ENCODE assay signal across 13 cellular contexts in genomic region chr7:151742713-151743480, GRCh38.
DNase-seq lines count a peak whose midpoint lies in the region; ATAC-seq and TF ChIP-seq lines count a peak whose summit lies in the region.
"Had no signal": no experiment of that assay in that cellular context is flagged by ENCODE, and none has a peak within 500 bp of the region (broad histone marks: within the 10 kb centered on the region; RNA-seq: fewer than 3 reads in every experiment).

No MANE protein-coding gene starts in this region.

- no peak overlapping the region for H3K4me3 ChIP-seq in GM23338
- H3K4me3 ChIP-seq: left lung, uterus had no signal

- TF ChIP-seq CTCF in GM23338 (conservative IDR thresholded peaks at IDR 0.05; ENCODE audit: low read depth in 2 of 2), result no peak

- DNase-seq in GM23338 (ENCODE audit: low spot score) (peak; percentile 60), left ventricle myocardium superior (peak; percentile 73), midbrain (lab: John Stamatoyannopoulos, UW) (no peak), DMS114 treated with DMSO at 0.1 percent for 48 hours (lab: John Stamatoyannopoulos, UW; ENCODE audit: unreplicated experiment) (no peak)
- DNase-seq in activated CD8-positive, alpha-beta T cell treated with anti-CD3 and anti-CD28 coated beads, Interleukin-2, amount 10 ng/mL, durations not matched to agents 7 days and 5 days, result no peak
- DNase-seq in stimulated activated effector memory CD8-positive, alpha-beta T cell treated with anti-CD3 and anti-CD28 coated beads, Interleukin-12 subunit alpha, Interleukin-12 subunit beta, amount 100 ng/mL, for 72 hours (ENCODE audit: low spot score in 2 of 2), result no peak
- DNase-seq: PC-3, uterus had no signal

- no peaks in the 10 kb centered on the region for H3K79me2 ChIP-seq in GM23338 (replicated peaks; ENCODE audit: insufficient read depth)

- no peak overlapping the region for H3K27ac Mint-ChIP-seq in GM23338
- H3K27ac Mint-ChIP-seq in activated CD8-positive, alpha-beta T cell treated with anti-CD3 and anti-CD28 coated beads, Interleukin-2, amount 10 ng/mL, durations not matched to agents 7 days and 5 days, result peak overlapping the region; percentile 3
- H3K27ac Mint-ChIP-seq in stimulated activated effector memory CD8-positive, alpha-beta T cell treated with anti-CD3 and anti-CD28 coated beads, Interleukin-12 subunit alpha, Interleukin-12 subunit beta, amount 100 ng/mL, for 72 hours, result peak overlapping the region; percentile 26
- H3K27ac Mint-ChIP-seq: progenitor cell of endocrine pancreas had no signal

- H4K20me1 ChIP-seq in GM23338 (replicated peaks; ENCODE audit: insufficient read depth), result no peaks in the 10 kb centered on the region

- H3K4me3 Mint-ChIP-seq in GM23338, result no peak overlapping the region
- H3K4me3 Mint-ChIP-seq in activated CD8-positive, alpha-beta T cell treated with anti-CD3 and anti-CD28 coated beads, Interleukin-2, amount 10 ng/mL, durations not matched to agents 7 days and 5 days, result no peak overlapping the region
- no peak overlapping the region for H3K4me3 Mint-ChIP-seq in stimulated activated effector memory CD8-positive, alpha-beta T cell treated with anti-CD3 and anti-CD28 coated beads, Interleukin-12 subunit alpha, Interleukin-12 subunit beta, amount 100 ng/mL, for 72 hours
- H3K4me3 Mint-ChIP-seq: brain had no signal

- no peaks in the 10 kb centered on the region for H3K9me2 ChIP-seq in GM23338 (ENCODE audit: insufficient read depth)

- ATAC-seq in GM23338 (peak; percentile 30), left ventricle myocardium superior (peak; percentile 50), GM21528 (IDR thresholded peaks at IDR 0.05; ENCODE audit: low FRiP score, unreplicated experiment) (no peak)
- no peak for ATAC-seq in activated CD8-positive, alpha-beta T cell treated with anti-CD3 and anti-CD28 coated beads, Interleukin-2, amount 10 ng/mL, durations not matched to agents 7 days and 5 days
- no peak for ATAC-seq in stimulated activated effector memory CD8-positive, alpha-beta T cell treated with anti-CD3 and anti-CD28 coated beads, Interleukin-12 subunit alpha, Interleukin-12 subunit beta, amount 100 ng/mL, for 72 hours
- ATAC-seq: left lung, PC-3 had no signal

- peaks cover 16% of the 10 kb centered on the region for H3K9me3 Mint-ChIP-seq in GM23338
- H3K9me3 Mint-ChIP-seq in activated CD8-positive, alpha-beta T cell treated with anti-CD3 and anti-CD28 coated beads, Interleukin-2, amount 10 ng/mL, durations not matched to agents 7 days and 5 days (ENCODE audit: insufficient read depth), result no peaks in the 10 kb centered on the region
- H3K9me3 Mint-ChIP-seq in stimulated activated effector memory CD8-positive, alpha-beta T cell treated with anti-CD3 and anti-CD28 coated beads, Interleukin-12 subunit alpha, Interleukin-12 subunit beta, amount 100 ng/mL, for 72 hours, result no peaks in the 10 kb centered on the region

- H3K4me1 ChIP-seq in GM23338 (ENCODE audit: insufficient read depth), result no peaks in the 10 kb centered on the region
- H3K4me1 ChIP-seq: uterus had no signal

- CTCF ChIA-PET in activated CD8-positive, alpha-beta T cell treated with anti-CD3 and anti-CD28 coated beads, Interleukin-2, amount 10 ng/mL, durations not matched to agents 7 days and 5 days (lab: Charles Lee), result interaction anchor here (0.6 to 1.0 kb wide), 2 partner anchors 14 to 167 kb away, joined by 3 to 4 read pairs; no protein-coding TSS in a partner anchor

- peaks cover 19% of the 10 kb centered on the region for H3K4me1 Mint-ChIP-seq in GM23338
- H3K4me1 Mint-ChIP-seq in activated CD8-positive, alpha-beta T cell treated with anti-CD3 and anti-CD28 coated beads, Interleukin-2, amount 10 ng/mL, durations not matched to agents 7 days and 5 days (ENCODE audit: low read depth), result peaks cover 17% of the 10 kb centered on the region
- peaks cover 38% of the 10 kb centered on the region for H3K4me1 Mint-ChIP-seq in stimulated activated effector memory CD8-positive, alpha-beta T cell treated with anti-CD3 and anti-CD28 coated beads, Interleukin-12 subunit alpha, Interleukin-12 subunit beta, amount 100 ng/mL, for 72 hours

- H3K36me3 Mint-ChIP-seq in GM23338 (ENCODE audit: low read depth), result peaks cover 10% of the 10 kb centered on the region
- H3K36me3 Mint-ChIP-seq in activated CD8-positive, alpha-beta T cell treated with anti-CD3 and anti-CD28 coated beads, Interleukin-2, amount 10 ng/mL, durations not matched to agents 7 days and 5 days (ENCODE audit: low read depth), result peaks cover 2% of the 10 kb centered on the region
- H3K36me3 Mint-ChIP-seq in stimulated activated effector memory CD8-positive, alpha-beta T cell treated with anti-CD3 and anti-CD28 coated beads, Interleukin-12 subunit alpha, Interleukin-12 subunit beta, amount 100 ng/mL, for 72 hours, result peaks cover 11% of the 10 kb centered on the region

- peaks cover 5% of the 10 kb centered on the region for H3K27me3 Mint-ChIP-seq in GM23338 (ENCODE audit: insufficient read depth, low read depth, poor library complexity)
- H3K27me3 Mint-ChIP-seq in activated CD8-positive, alpha-beta T cell treated with anti-CD3 and anti-CD28 coated beads, Interleukin-2, amount 10 ng/mL, durations not matched to agents 7 days and 5 days (ENCODE audit: low read depth), result no peaks in the 10 kb centered on the region

- H3K4me2 ChIP-seq in GM23338, result no peak overlapping the region
- H3K4me2 ChIP-seq: KMS-11 had no signal

- H3K27ac ChIP-seq in GM23338 (ENCODE audit: low read depth), result no peak overlapping the region
- H3K27ac ChIP-seq: KMS-11, left lung, uterus had no signal

- no peaks in the 10 kb centered on the region for H3K27me3 ChIP-seq in GM23338 (ENCODE audit: insufficient read depth)
- H3K27me3 ChIP-seq: left lung, uterus had no signal

- H3F3A ChIP-seq in GM23338 (replicated peaks; ENCODE audit: low read depth), result no peaks in the 10 kb centered on the region

- POLR2A ChIA-PET in activated CD8-positive, alpha-beta T cell treated with anti-CD3 and anti-CD28 coated beads, Interleukin-2, amount 10 ng/mL, durations not matched to agents 7 days and 5 days (lab: Charles Lee), result no interaction called here

- 0 out of 2 replicates have a peak, but pooled peaks cover 3% of the 10 kb centered on the region for H3K36me3 ChIP-seq in GM23338 (ENCODE audit: insufficient read depth)
- H3K36me3 ChIP-seq: left lung, uterus had no signal

- H2AFZ ChIP-seq in GM23338, result peak overlapping the region; percentile 29; the same call in 1 of the 2 replicates

- intact Hi-C loops in left ventricle myocardium superior (cut with micrococcal nuclease), result no loop called here

TF ChIP-seq in GM23338, 12 proteins besides CTCF, POLR2A, EP300 and RAD21 (continues in another document):
- TF ChIP-seq EZH2 (IDR thresholded peaks at IDR 0.05; ENCODE audit: low read depth, unreplicated experiment) (no peak), CREB1 (CRISPR knock-in tag; IDR thresholded peaks at IDR 0.05; ENCODE audit: low read depth) (no peak), NANOG (IDR thresholded peaks at IDR 0.05; ENCODE audit: borderline replicate concordance) (no peak)
- TF ChIP-seq, protein P1, sequence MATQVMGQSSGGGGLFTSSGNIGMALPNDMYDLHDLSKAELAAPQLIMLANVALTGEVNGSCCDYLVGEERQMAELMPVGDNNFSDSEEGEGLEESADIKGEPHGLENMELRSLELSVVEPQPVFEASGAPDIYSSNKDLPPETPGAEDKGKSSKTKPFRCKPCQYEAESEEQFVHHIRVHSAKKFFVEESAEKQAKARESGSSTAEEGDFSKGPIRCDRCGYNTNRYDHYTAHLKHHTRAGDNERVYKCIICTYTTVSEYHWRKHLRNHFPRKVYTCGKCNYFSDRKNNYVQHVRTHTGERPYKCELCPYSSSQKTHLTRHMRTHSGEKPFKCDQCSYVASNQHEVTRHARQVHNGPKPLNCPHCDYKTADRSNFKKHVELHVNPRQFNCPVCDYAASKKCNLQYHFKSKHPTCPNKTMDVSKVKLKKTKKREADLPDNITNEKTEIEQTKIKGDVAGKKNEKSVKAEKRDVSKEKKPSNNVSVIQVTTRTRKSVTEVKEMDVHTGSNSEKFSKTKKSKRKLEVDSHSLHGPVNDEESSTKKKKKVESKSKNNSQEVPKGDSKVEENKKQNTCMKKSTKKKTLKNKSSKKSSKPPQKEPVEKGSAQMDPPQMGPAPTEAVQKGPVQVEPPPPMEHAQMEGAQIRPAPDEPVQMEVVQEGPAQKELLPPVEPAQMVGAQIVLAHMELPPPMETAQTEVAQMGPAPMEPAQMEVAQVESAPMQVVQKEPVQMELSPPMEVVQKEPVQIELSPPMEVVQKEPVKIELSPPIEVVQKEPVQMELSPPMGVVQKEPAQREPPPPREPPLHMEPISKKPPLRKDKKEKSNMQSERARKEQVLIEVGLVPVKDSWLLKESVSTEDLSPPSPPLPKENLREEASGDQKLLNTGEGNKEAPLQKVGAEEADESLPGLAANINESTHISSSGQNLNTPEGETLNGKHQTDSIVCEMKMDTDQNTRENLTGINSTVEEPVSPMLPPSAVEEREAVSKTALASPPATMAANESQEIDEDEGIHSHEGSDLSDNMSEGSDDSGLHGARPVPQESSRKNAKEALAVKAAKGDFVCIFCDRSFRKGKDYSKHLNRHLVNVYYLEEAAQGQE (IDR thresholded peaks at IDR 0.05; ENCODE audit: unreplicated experiment), result no peak

Comparison
In these comparisons a context has a peak if more than half of its experiments do, and no peak if none do; other contexts are left out.
1. ATAC-seq: peak in GM23338 (single experiment) and left ventricle myocardium superior (single experiment); none in activated CD8-positive, alpha-beta T cell treated with anti-CD3 and anti-CD28 coated beads, Interleukin-2, amount 10 ng/mL, durations not matched to agents 7 days and 5 days (single experiment), stimulated activated effector memory CD8-positive, alpha-beta T cell treated with anti-CD3 and anti-CD28 coated beads, Interleukin-12 subunit alpha, Interleukin-12 subunit beta, amount 100 ng/mL, for 72 hours (single experiment) and GM21528 (single experiment).
2. DNase-seq: peak in GM23338 (single experiment) and left ventricle myocardium superior (single experiment); none in activated CD8-positive, alpha-beta T cell treated with anti-CD3 and anti-CD28 coated beads, Interleukin-2, amount 10 ng/mL, durations not matched to agents 7 days and 5 days (single experiment), stimulated activated effector memory CD8-positive, alpha-beta T cell treated with anti-CD3 and anti-CD28 coated beads, Interleukin-12 subunit alpha, Interleukin-12 subunit beta, amount 100 ng/mL, for 72 hours (0 of 2), midbrain (single experiment) and DMS114 treated with DMSO at 0.1 percent for 48 hours (single experiment).